In genomic region chr7:112759905-112760304, GRCh38 we compare ENCODE assay signal across 18 cellular contexts.
"Had no signal": no experiment of that assay in that cellular context is flagged by ENCODE, and none has a peak within 500 bp of the region (broad histone marks: within the 10 kb centered on the region; RNA-seq: fewer than 3 reads in every experiment).

No MANE protein-coding gene starts in this region.

- H3K27me3 ChIP-seq: esophagus squamous epithelium, neural progenitor cell, right atrium auricular region, spleen, tibial nerve had no signal

- H3K27ac Mint-ChIP-seq: activated naive CD4-positive, alpha-beta T cell treated with anti-CD3 and anti-CD28 coated beads, Interleukin-2, amount 10 ng/mL, durations not matched to agents 7 days and 5 days; natural killer cell; neural progenitor cell had no signal

- H3K4me3 ChIP-seq: esophagus squamous epithelium, neural progenitor cell, right atrium auricular region, spleen, tibial nerve had no signal

- H3K27ac ChIP-seq: esophagus squamous epithelium, neural progenitor cell, right atrium auricular region, spleen, tibial nerve had no signal

- DNase-seq: activated CD4-positive, alpha-beta T cell treated with anti-CD3 and anti-CD28 coated beads for 4 hours; activated CD4-positive, alpha-beta T cell treated with anti-CD3 and anti-CD28 coated beads, Interleukin-2, amount 50 U/mL, for 4 hours; activated gamma-delta T cell; activated naive CD4-positive, alpha-beta T cell treated with anti-CD3 and anti-CD28 coated beads, Interleukin-2, amount 10 ng/mL, durations not matched to agents 7 days and 5 days; cortex of kidney; esophagus squamous epithelium; head of caudate nucleus; hippocampal formation; kidney; mesenchymal stem cell; natural killer cell; occipital lobe; spleen; stimulated activated CD4-positive, alpha-beta T cell treated with anti-CD3 and anti-CD28 coated beads, Interleukin-2, amount 100 ng/mL, for 48 hours; stimulated activated naive CD4-positive, alpha-beta T cell treated with Interleukin-2 at 50 U/mL for 16 hours had no signal

- H3K27me3 Mint-ChIP-seq: activated naive CD4-positive, alpha-beta T cell treated with anti-CD3 and anti-CD28 coated beads, Interleukin-2, amount 10 ng/mL, durations not matched to agents 7 days and 5 days had no signal

- H3K36me3 Mint-ChIP-seq: activated naive CD4-positive, alpha-beta T cell treated with anti-CD3 and anti-CD28 coated beads, Interleukin-2, amount 10 ng/mL, durations not matched to agents 7 days and 5 days; natural killer cell; neural progenitor cell had no signal

- H3K9me3 Mint-ChIP-seq: activated naive CD4-positive, alpha-beta T cell treated with anti-CD3 and anti-CD28 coated beads, Interleukin-2, amount 10 ng/mL, durations not matched to agents 7 days and 5 days; natural killer cell; neural progenitor cell had no signal

- H3K4me1 Mint-ChIP-seq: neural progenitor cell had no signal

- H3K4me2 ChIP-seq: neural progenitor cell had no signal

- H3K4me3 Mint-ChIP-seq: activated naive CD4-positive, alpha-beta T cell treated with anti-CD3 and anti-CD28 coated beads, Interleukin-2, amount 10 ng/mL, durations not matched to agents 7 days and 5 days; natural killer cell; neural progenitor cell had no signal

- H3K9me3 ChIP-seq: esophagus squamous epithelium, right atrium auricular region, spleen, tibial nerve had no signal

- ATAC-seq: natural killer cell had no signal

- H3K4me1 ChIP-seq: esophagus squamous epithelium, neural progenitor cell, right atrium auricular region, tibial nerve had no signal

- H2AFZ ChIP-seq: neural progenitor cell had no signal

- H3K9ac ChIP-seq: neural progenitor cell had no signal

- H3K36me3 ChIP-seq: neural progenitor cell, right atrium auricular region had no signal
